Comparison of ENCODE assay signal across 34 cellular contexts in genomic region chr22:35987994-35988393, GRCh38.
"Had no signal": no experiment of that assay in that cellular context is flagged by ENCODE, and none has a peak within 500 bp of the region (broad histone marks: within the 10 kb centered on the region; RNA-seq: fewer than 3 reads in every experiment).

No MANE protein-coding gene starts in this region.

- H3K27ac ChIP-seq: brain microvascular endothelial cell, RWPE1, WERI-Rb-1 had no signal

- ATAC-seq: activated CD8-positive, alpha-beta T cell treated with anti-CD3 and anti-CD28 coated beads for 36 hours; activated T-cell treated with anti-CD3 and anti-CD28 coated beads, Interleukin-2, amount 50 U/mL, for 72 hours; activated T-helper 17 cell treated with anti-CD3 and anti-CD28 coated beads, Interleukin-2, amount 50 U/mL, for 72 hours; Right ventricle myocardium inferior had no signal

- H3K27ac Mint-ChIP-seq: activated CD4-positive, alpha-beta T cell treated with anti-CD3 and anti-CD28 coated beads, Interleukin-2, amount 10 ng/mL, durations not matched to agents 24 days and 14 days; activated CD8-positive, alpha-beta T cell treated with anti-CD3 and anti-CD28 coated beads for 36 hours; activated naive CD8-positive, alpha-beta T cell treated with anti-CD3 and anti-CD28 coated beads for 36 hours; activated T-cell treated with anti-CD3 and anti-CD28 coated beads, Interleukin-2, amount 50 U/mL, for 72 hours; activated T-helper 17 cell treated with anti-CD3 and anti-CD28 coated beads, Interleukin-2, amount 50 U/mL, for 72 hours had no signal

- H3K27me3 ChIP-seq: brain microvascular endothelial cell had no signal

- H3K36me3 Mint-ChIP-seq: activated naive CD8-positive, alpha-beta T cell treated with anti-CD3 and anti-CD28 coated beads for 36 hours had no signal

- H2AFZ ChIP-seq: PC-9 had no signal

- H3K4me1 Mint-ChIP-seq: activated CD4-positive, alpha-beta T cell treated with anti-CD3 and anti-CD28 coated beads, Interleukin-2, amount 10 ng/mL, durations not matched to agents 24 days and 14 days; activated naive CD8-positive, alpha-beta T cell treated with anti-CD3 and anti-CD28 coated beads for 36 hours; activated T-helper 17 cell treated with anti-CD3 and anti-CD28 coated beads, Interleukin-2, amount 50 U/mL, for 72 hours had no signal

- FAIRE-seq: RCC 7860 had no signal

- H3K9me3 Mint-ChIP-seq: activated CD4-positive, alpha-beta T cell treated with anti-CD3 and anti-CD28 coated beads, Interleukin-2, amount 10 ng/mL, durations not matched to agents 24 days and 14 days; activated CD8-positive, alpha-beta T cell treated with anti-CD3 and anti-CD28 coated beads for 36 hours; activated naive CD8-positive, alpha-beta T cell treated with anti-CD3 and anti-CD28 coated beads for 36 hours; activated T-cell treated with anti-CD3 and anti-CD28 coated beads, Interleukin-2, amount 50 U/mL, for 72 hours; activated T-helper 17 cell treated with anti-CD3 and anti-CD28 coated beads, Interleukin-2, amount 50 U/mL, for 72 hours had no signal

- H3K4me3 ChIP-seq: PC-9 had no signal

- DNase-seq: activated CD4-positive, alpha-beta T cell treated with anti-CD3 and anti-CD28 coated beads for 1 hour; activated CD4-positive, alpha-beta T cell treated with anti-CD3 and anti-CD28 coated beads, Interleukin-2, amount 10 ng/mL, durations not matched to agents 24 days and 14 days; activated CD4-positive, alpha-beta T cell treated with anti-CD3 and anti-CD28 coated beads, Interleukin-2, amount 50 U/mL, for 4 hours; activated CD4-positive, CD25-positive, alpha-beta regulatory T cell; activated CD8-positive, alpha-beta T cell treated with anti-CD3 and anti-CD28 coated beads for 36 hours; activated effector memory CD4-positive, alpha-beta T cell treated with anti-CD3 and anti-CD28 coated beads, Interleukin-2, amount 50 U/mL, for 16 hours; activated naive CD4-positive, alpha-beta T cell; activated naive CD4-positive, alpha-beta T cell treated with anti-CD3 and anti-CD28 coated beads, Interleukin-2, amount 50 U/mL, for 16 hours; activated naive CD8-positive, alpha-beta T cell treated with anti-CD3 and anti-CD28 coated beads for 36 hours; activated T-cell treated with anti-CD3 and anti-CD28 coated beads, Interleukin-2, amount 50 U/mL, for 1 hour; activated T-cell treated with anti-CD3 and anti-CD28 coated beads, Interleukin-2, amount 50 U/mL, for 72 hours; amniotic stem cell; aorta; central memory CD4-positive, alpha-beta T cell; NCI-H1092 treated with DMSO at 0.1 percent for 48 hours; NCI-H146; NCI-H187; NCI-H2029 treated with DMSO at 0.1 percent for 48 hours; NCI-H2107; NCI-H510A; NCI-H748 treated with DMSO at 0.1 percent for 48 hours; NK-92 treated with Interleukin-12 subunit alpha and Interleukin-12 subunit beta, amount 100 ng/mL, for 24 hours; PC-9; SIG-M5; SW 1271; T-helper 1 cell; T-helper 2 cell; T-helper 9 cell; WERI-Rb-1 had no signal

- H3K4me3 Mint-ChIP-seq: activated CD4-positive, alpha-beta T cell treated with anti-CD3 and anti-CD28 coated beads, Interleukin-2, amount 10 ng/mL, durations not matched to agents 24 days and 14 days; activated CD8-positive, alpha-beta T cell treated with anti-CD3 and anti-CD28 coated beads for 36 hours; activated naive CD8-positive, alpha-beta T cell treated with anti-CD3 and anti-CD28 coated beads for 36 hours; activated T-cell treated with anti-CD3 and anti-CD28 coated beads, Interleukin-2, amount 50 U/mL, for 72 hours; activated T-helper 17 cell treated with anti-CD3 and anti-CD28 coated beads, Interleukin-2, amount 50 U/mL, for 72 hours had no signal

- H3K4me2 ChIP-seq: PC-9 had no signal

- H3K36me3 ChIP-seq: brain microvascular endothelial cell, WERI-Rb-1 had no signal
